8 cellular contexts compared by ENCODE assay signal in the genomic region with DNA sequence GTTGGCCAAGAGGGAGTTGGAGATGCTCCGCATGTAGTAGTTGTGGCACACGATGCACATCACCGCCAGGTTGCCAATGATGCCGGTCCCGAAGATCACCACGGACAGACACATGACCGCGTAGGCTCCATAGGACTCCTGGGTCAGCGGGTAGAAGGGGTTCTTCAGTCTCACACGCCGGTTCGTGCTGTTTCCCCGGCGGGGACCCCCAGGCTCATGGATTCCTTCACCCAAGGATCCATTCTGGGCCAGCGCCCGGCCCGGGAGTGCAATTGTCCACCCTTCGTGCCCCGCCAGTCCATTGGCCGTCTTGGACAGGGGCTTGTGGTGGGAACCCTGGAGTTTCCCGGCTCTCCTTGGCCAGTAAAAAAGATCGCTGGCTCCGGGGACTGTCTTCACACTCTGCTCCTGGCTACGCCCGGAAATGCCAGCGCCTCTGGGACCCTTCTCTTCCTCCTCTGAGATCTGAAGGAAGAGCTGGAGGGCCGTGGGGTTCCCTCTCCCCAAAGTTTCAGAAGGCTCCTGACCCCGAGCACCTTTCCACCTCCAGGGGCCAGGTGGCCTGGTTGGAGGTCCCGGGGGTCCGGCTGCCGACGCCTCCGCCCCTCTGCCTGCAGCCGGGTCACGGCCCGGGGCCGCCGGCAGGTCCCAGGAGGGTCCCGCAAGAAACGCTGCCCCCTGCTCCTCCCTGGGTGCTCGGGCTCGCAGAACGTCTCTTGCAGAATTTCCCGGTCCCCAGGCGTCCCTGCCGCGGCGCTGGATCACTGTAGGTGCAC. TPM values are rescaled to one million over a fixed set of nuclear protein-coding genes. Genes with fewer than 3 reads are reported as not detected.
DNase-seq lines count a peak whose midpoint lies in the region; ATAC-seq lines count a peak whose summit lies in the region.

No MANE protein-coding gene starts in this region.

- DNase-seq in activated CD4-positive, alpha-beta memory T cell treated with anti-CD3 and anti-CD28 coated beads, Interleukin-2, amount 10 ng/mL, durations not matched to agents 7 days and 5 days: no peak
- DNase-seq in right cardiac atrium (peak in 2 of 3 donors; percentile 40), sciatic nerve (ENCODE audit: low spot score) (no peak), SK-N-DZ (ENCODE audit: low spot score) (no peak), GM03348 (ENCODE audit: low spot score) (no peak), NCI-H446 treated with DMSO at 0.1 percent for 48 hours (lab: John Stamatoyannopoulos, UW) (no peak), Karpas-422 (no peak)

- CTCF ChIA-PET in activated CD4-positive, alpha-beta memory T cell treated with anti-CD3 and anti-CD28 coated beads, Interleukin-2, amount 10 ng/mL, durations not matched to agents 7 days and 5 days (lab: Charles Lee): interaction anchor here (0.6 kb wide), 1 partner anchor 113 kb away, joined by 3 read pairs; no protein-coding TSS in a partner anchor

- H3K27ac Mint-ChIP-seq in activated CD4-positive, alpha-beta memory T cell treated with anti-CD3 and anti-CD28 coated beads, Interleukin-2, amount 10 ng/mL, durations not matched to agents 7 days and 5 days: no peak overlapping the region

- 6% methylated on average over 48 of the region's 48 CpGs for WGBS in right cardiac atrium

- H3K9me3 ChIP-seq in right cardiac atrium (ENCODE audit: control insufficient read depth, low read length) (no peaks in the 10 kb centered on the region), Karpas-422 (ENCODE audit: low read length) (no peaks in the 10 kb centered on the region)

- H3K4me2 ChIP-seq in Karpas-422 (ENCODE audit: low read depth, low read length, poor library complexity, severe bottlenecking): no peak overlapping the region

- H4K20me1 ChIP-seq in Karpas-422 (ENCODE audit: insufficient read depth, low read depth, low read length): no peaks in the 10 kb centered on the region

- no peaks in the 10 kb centered on the region for H3K9me3 Mint-ChIP-seq in activated CD4-positive, alpha-beta memory T cell treated with anti-CD3 and anti-CD28 coated beads, Interleukin-2, amount 10 ng/mL, durations not matched to agents 7 days and 5 days

- H3K36me3 ChIP-seq in Karpas-422 (ENCODE audit: insufficient read depth, low read length): no peaks in the 10 kb centered on the region

- H3K27me3 ChIP-seq in right cardiac atrium (ENCODE audit: control insufficient read depth, insufficient read depth) (no peaks in the 10 kb centered on the region), Karpas-422 (ENCODE audit: low read length) (no peaks in the 10 kb centered on the region)

- no peak overlapping the region for H3K9ac ChIP-seq in Karpas-422 (ENCODE audit: low read length)

- peaks cover 13% of the 10 kb centered on the region for H3K4me1 Mint-ChIP-seq in activated CD4-positive, alpha-beta memory T cell treated with anti-CD3 and anti-CD28 coated beads, Interleukin-2, amount 10 ng/mL, durations not matched to agents 7 days and 5 days

- H3K4me1 ChIP-seq in right cardiac atrium (ENCODE audit: control insufficient read depth, insufficient read depth, low read length) (peaks cover 7% of the 10 kb centered on the region), Karpas-422 (ENCODE audit: low read length) (no peaks in the 10 kb centered on the region)

- peak overlapping the region; percentile 35 for H3K4me3 ChIP-seq in right cardiac atrium (ENCODE audit: low read length)
- no peak overlapping the region for H3K4me3 ChIP-seq in Karpas-422 (ENCODE audit: low read length)

- H3K27me3 Mint-ChIP-seq in activated CD4-positive, alpha-beta memory T cell treated with anti-CD3 and anti-CD28 coated beads, Interleukin-2, amount 10 ng/mL, durations not matched to agents 7 days and 5 days: peaks cover 47% of the 10 kb centered on the region

- POLR2A ChIA-PET in activated CD4-positive, alpha-beta memory T cell treated with anti-CD3 and anti-CD28 coated beads, Interleukin-2, amount 10 ng/mL, durations not matched to agents 7 days and 5 days (lab: Charles Lee): no interaction called here

- no peaks in the 10 kb centered on the region for H3K9me2 ChIP-seq in Karpas-422 (replicated peaks; ENCODE audit: insufficient read depth, low read length)

- ATAC-seq in GM19324 (IDR thresholded peaks at IDR 0.05; ENCODE audit: low FRiP score, unreplicated experiment) (peak; percentile 12), right cardiac atrium (no peak), sciatic nerve (peak; percentile 16)

- H3K36me3 Mint-ChIP-seq in activated CD4-positive, alpha-beta memory T cell treated with anti-CD3 and anti-CD28 coated beads, Interleukin-2, amount 10 ng/mL, durations not matched to agents 7 days and 5 days (ENCODE audit: low read depth): no peaks in the 10 kb centered on the region

- intact Hi-C loops in right cardiac atrium (cut with DNase I) (no loop called here), sciatic nerve (cut with DNase I) (no loop called here)

- H3K27ac ChIP-seq in right cardiac atrium (ENCODE audit: low read length) (no peak overlapping the region), Karpas-422 (ENCODE audit: low read length) (no peak overlapping the region)

- peak overlapping the region; percentile 71 for H3K4me3 Mint-ChIP-seq in activated CD4-positive, alpha-beta memory T cell treated with anti-CD3 and anti-CD28 coated beads, Interleukin-2, amount 10 ng/mL, durations not matched to agents 7 days and 5 days

- H2AFZ ChIP-seq in Karpas-422 (ENCODE audit: low read length): no peak overlapping the region

- H3K79me2 ChIP-seq in Karpas-422 (ENCODE audit: low read length): no peaks in the 10 kb centered on the region

RNA-seq across cellular contexts. Expression of gene GPR37, which starts 1.3 kb away (rescaled TPM):
- not detected for total RNA-seq in activated CD4-positive, alpha-beta memory T cell treated with anti-CD3 and anti-CD28 coated beads, Interleukin-2, amount 10 ng/mL, durations not matched to agents 7 days and 5 days
- total RNA-seq in right cardiac atrium (under 1 TPM in 1 of 4 donors, not detected in 3; 0.09 TPM), sciatic nerve (0.13 TPM)
- 0.09 TPM for polyA plus RNA-seq in right cardiac atrium
- polyA plus RNA-seq in SK-N-DZ (2014; cell fraction: cytosol; rRNA removed): 3.0 and 4.6 TPM in 2 replicates
- polyA plus RNA-seq in SK-N-DZ (2014; cell fraction: nucleus; rRNA removed): 1.8 and 2.2 TPM in 2 replicates
- total RNA-seq in Karpas-422 (2014; rRNA removed; shearing (Covaris generic); ENCODE audit: low replicate concordance): not detected in 2 replicates

Comparison
In these comparisons a context has a peak if more than half of its experiments do, and no peak if none do; other contexts are left out.
1. ATAC-seq: peak in GM19324 (single experiment) and sciatic nerve (single experiment); none in right cardiac atrium (0 of 2).
2. DNase-seq: peak in right cardiac atrium (2 of 3); none in activated CD4-positive, alpha-beta memory T cell treated with anti-CD3 and anti-CD28 coated beads, Interleukin-2, amount 10 ng/mL, durations not matched to agents 7 days and 5 days (single experiment), sciatic nerve (single experiment), SK-N-DZ (single experiment), GM03348 (single experiment), NCI-H446 treated with DMSO at 0.1 percent for 48 hours (single experiment) and Karpas-422 (single experiment).